ENCODE assay signal across 17 cellular contexts in the genomic region with DNA sequence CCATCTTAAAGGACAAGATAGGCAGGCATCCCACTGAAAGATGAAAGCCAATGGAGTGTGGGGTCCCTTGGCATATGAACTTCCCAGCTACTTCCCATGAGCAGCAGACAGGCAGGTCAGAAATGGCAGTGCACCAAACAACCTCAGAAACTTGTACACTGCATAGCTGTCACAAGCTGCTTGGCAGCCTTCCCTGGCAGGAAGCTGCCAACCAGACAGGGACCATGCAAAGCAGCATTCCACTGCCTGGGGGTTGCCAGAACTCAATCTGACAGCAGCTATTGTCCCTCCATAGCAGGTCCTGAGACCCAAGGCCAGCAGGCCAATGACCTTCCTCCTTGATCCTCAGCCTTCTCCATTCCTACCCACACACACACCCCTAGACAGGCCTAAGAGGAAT.
DNase-seq lines count a peak whose midpoint lies in the region; ATAC-seq and TF ChIP-seq lines count a peak whose summit lies in the region.
"Had no signal": no experiment of that assay in that cellular context is flagged by ENCODE, and none has a peak within 500 bp of the region (broad histone marks: within the 10 kb centered on the region; RNA-seq: fewer than 3 reads in every experiment).

No MANE protein-coding gene starts in this region.

- DNase-seq in EH (ENCODE audit: low read depth) (peak; percentile 76), RWPE2 (ENCODE audit: low spot score) (no peak), globus pallidus (ENCODE audit: low spot score) (peak; percentile 33), osteocyte (ENCODE audit: extremely low spot score, unreplicated experiment) (no peak), GM23338 (ENCODE audit: low spot score) (no peak), NOMO-1 treated with dmso at 0.1 percent for 144 hours (lab: John Stamatoyannopoulos, UW; ENCODE audit: unreplicated experiment) (no peak), T-helper 17 cell (no peak), NAMALWA (ENCODE audit: low spot score) (no peak)
- DNase-seq: activated CD4-positive, alpha-beta T cell treated with anti-CD3 and anti-CD28 coated beads for 48 hours; activated naive CD8-positive, alpha-beta T cell treated with anti-CD3 and anti-CD28 coated beads, Interleukin-2, amount 10 ng/mL, durations not matched to agents 7 days and 5 days; activated T-cell treated with anti-CD3 and anti-CD28 coated beads, Interleukin-2, amount 50 U/mL, for 1 hour; mesendoderm; NCI-H1436; NCI-H510A; tibial artery had no signal

- no peaks in the 10 kb centered on the region for H3F3A ChIP-seq in GM23338 (replicated peaks; ENCODE audit: low read depth)

- TF ChIP-seq CTCF in RWPE2 (IDR thresholded peaks at IDR 0.05; ENCODE audit: poor library complexity, severe bottlenecking) = no peak
- no peak for TF ChIP-seq CTCF in osteocyte (IDR thresholded peaks at IDR 0.05)
- no peak for TF ChIP-seq CTCF in GM23338 (conservative IDR thresholded peaks at IDR 0.05; ENCODE audit: low read depth in 2 of 2)

- no peak overlapping the region for H2AFZ ChIP-seq in GM23338

- no peaks in the 10 kb centered on the region for H3K27me3 Mint-ChIP-seq in osteocyte (ENCODE audit: unreplicated experiment)
- no peaks in the 10 kb centered on the region for H3K27me3 Mint-ChIP-seq in GM23338 (ENCODE audit: insufficient read depth, low read depth, poor library complexity)
- peaks cover 31% of the 10 kb centered on the region for H3K27me3 Mint-ChIP-seq in T-helper 17 cell
- H3K27me3 Mint-ChIP-seq: activated naive CD8-positive, alpha-beta T cell treated with anti-CD3 and anti-CD28 coated beads, Interleukin-2, amount 10 ng/mL, durations not matched to agents 7 days and 5 days had no signal

- H3K36me3 Mint-ChIP-seq in osteocyte (ENCODE audit: unreplicated experiment) (peaks cover 7% of the 10 kb centered on the region), GM23338 (ENCODE audit: low read depth) (no peaks in the 10 kb centered on the region), T-helper 17 cell (ENCODE audit: low read depth) (no peaks in the 10 kb centered on the region)
- H3K36me3 Mint-ChIP-seq: activated naive CD8-positive, alpha-beta T cell treated with anti-CD3 and anti-CD28 coated beads, Interleukin-2, amount 10 ng/mL, durations not matched to agents 7 days and 5 days had no signal

- H3K27ac Mint-ChIP-seq in osteocyte (ENCODE audit: unreplicated experiment) = peak overlapping the region; percentile 2
- no peak overlapping the region for H3K27ac Mint-ChIP-seq in GM23338
- no peak overlapping the region for H3K27ac Mint-ChIP-seq in T-helper 17 cell
- H3K27ac Mint-ChIP-seq: activated naive CD8-positive, alpha-beta T cell treated with anti-CD3 and anti-CD28 coated beads, Interleukin-2, amount 10 ng/mL, durations not matched to agents 7 days and 5 days had no signal

- H3K27me3 ChIP-seq in RWPE2 (ENCODE audit: insufficient read depth, poor library complexity, severe bottlenecking) (no peaks in the 10 kb centered on the region), GM23338 (ENCODE audit: insufficient read depth) (no peaks in the 10 kb centered on the region)
- H3K27me3 ChIP-seq: BLaER1, tibial artery had no signal

- ATAC-seq in RWPE2 (ENCODE audit: low read depth) = peak; percentile 39; the same call in 2 of the 3 replicates
- ATAC-seq in GM23338 = no peak
- no peak for ATAC-seq in T-helper 17 cell
- ATAC-seq: Panc1 had no signal

- H3K4me3 ChIP-seq in RWPE2 (ENCODE audit: severe bottlenecking) = no peak overlapping the region
- H3K4me3 ChIP-seq in GM23338 = no peak overlapping the region
- H3K4me3 ChIP-seq: BLaER1, tibial artery had no signal

- peaks cover 41% of the 10 kb centered on the region for H3K4me1 Mint-ChIP-seq in osteocyte (ENCODE audit: unreplicated experiment)
- H3K4me1 Mint-ChIP-seq in GM23338 = no peaks in the 10 kb centered on the region
- no peaks in the 10 kb centered on the region for H3K4me1 Mint-ChIP-seq in T-helper 17 cell
- H3K4me1 Mint-ChIP-seq: activated naive CD8-positive, alpha-beta T cell treated with anti-CD3 and anti-CD28 coated beads, Interleukin-2, amount 10 ng/mL, durations not matched to agents 7 days and 5 days had no signal

- no peak overlapping the region for H3K4me3 Mint-ChIP-seq in osteocyte (ENCODE audit: unreplicated experiment)
- no peak overlapping the region for H3K4me3 Mint-ChIP-seq in GM23338
- no peak overlapping the region for H3K4me3 Mint-ChIP-seq in T-helper 17 cell
- H3K4me3 Mint-ChIP-seq: activated naive CD8-positive, alpha-beta T cell treated with anti-CD3 and anti-CD28 coated beads, Interleukin-2, amount 10 ng/mL, durations not matched to agents 7 days and 5 days had no signal

- H3K9me2 ChIP-seq in GM23338 (ENCODE audit: insufficient read depth) = no peaks in the 10 kb centered on the region

- H3K79me2 ChIP-seq in GM23338 (replicated peaks; ENCODE audit: insufficient read depth) = no peaks in the 10 kb centered on the region

- H3K9me3 Mint-ChIP-seq in osteocyte (ENCODE audit: unreplicated experiment) = no peaks in the 10 kb centered on the region
- no peaks in the 10 kb centered on the region for H3K9me3 Mint-ChIP-seq in GM23338
- H3K9me3 Mint-ChIP-seq: activated naive CD8-positive, alpha-beta T cell treated with anti-CD3 and anti-CD28 coated beads, Interleukin-2, amount 10 ng/mL, durations not matched to agents 7 days and 5 days had no signal

- H3K9me3 ChIP-seq in RWPE2 (ENCODE audit: severe bottlenecking) (no peaks in the 10 kb centered on the region), T-helper 17 cell (ENCODE audit: control insufficient read depth, low read length, poor library complexity, severe bottlenecking) (no peaks in the 10 kb centered on the region)
- H3K9me3 ChIP-seq: BLaER1, tibial artery had no signal

- peak overlapping the region; percentile 26 for H3K27ac ChIP-seq in RWPE2 (ENCODE audit: poor library complexity, severe bottlenecking)
- H3K27ac ChIP-seq in GM23338 (ENCODE audit: low read depth) = no peak overlapping the region
- H3K27ac ChIP-seq: BLaER1, tibial artery had no signal

- H3K36me3 ChIP-seq in RWPE2 (ENCODE audit: low read depth) (no peaks in the 10 kb centered on the region), GM23338 (ENCODE audit: insufficient read depth) (no peaks in the 10 kb centered on the region)
- H3K36me3 ChIP-seq: BLaER1 had no signal

- H3K4me2 ChIP-seq in GM23338 = no peak overlapping the region
- H3K4me2 ChIP-seq: BLaER1 had no signal

- H3K4me1 ChIP-seq in RWPE2 (ENCODE audit: insufficient read depth, poor library complexity, severe bottlenecking) (peaks cover 16% of the 10 kb centered on the region), GM23338 (ENCODE audit: insufficient read depth) (no peaks in the 10 kb centered on the region)
- H3K4me1 ChIP-seq: BLaER1 had no signal

- H4K20me1 ChIP-seq in GM23338 (replicated peaks; ENCODE audit: insufficient read depth) = no peaks in the 10 kb centered on the region
- H4K20me1 ChIP-seq: BLaER1 had no signal

Comparison
In these comparisons a context has a peak if more than half of its experiments do, and no peak if none do; other contexts are left out.
1. DNase-seq: peak in EH (single experiment) and globus pallidus (single experiment); none in RWPE2 (single experiment), osteocyte (single experiment), GM23338 (single experiment), NOMO-1 treated with dmso at 0.1 percent for 144 hours (single experiment), T-helper 17 cell (0 of 3) and NAMALWA (single experiment).